In the genomic region with DNA sequence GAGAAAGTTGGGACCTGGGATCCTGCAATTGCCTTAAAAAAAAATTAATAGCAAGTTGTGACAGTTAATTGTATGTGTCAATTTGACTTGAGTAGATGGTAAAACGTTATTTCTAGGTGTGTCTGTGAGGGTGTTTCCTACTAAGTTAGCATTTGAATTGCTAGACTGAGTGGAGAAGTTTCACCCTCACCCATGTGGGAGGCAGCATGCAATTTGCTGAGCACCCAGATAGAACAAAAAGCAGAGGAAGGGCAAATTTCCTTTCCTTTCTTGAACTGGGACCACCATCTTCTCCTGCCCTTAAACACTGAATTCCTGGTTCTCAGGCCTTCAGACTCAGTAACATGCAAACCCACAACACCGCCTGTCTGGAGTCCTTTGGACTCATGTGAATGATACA, we compare ENCODE assay signal across 17 cellular contexts.
"Had no signal": no experiment of that assay in that cellular context is flagged by ENCODE, and none has a peak within 500 bp of the region (broad histone marks: within the 10 kb centered on the region; RNA-seq: fewer than 3 reads in every experiment).

No MANE protein-coding gene starts in this region.

- DNase-seq: colonic mucosa; cortex of kidney; dermis blood vessel endothelial cell; dorsolateral prefrontal cortex; effector CD4-positive, alpha-beta T cell; effector CD8-positive, alpha-beta T cell; effector memory CD4-positive, alpha-beta T cell; effector memory CD8-positive, alpha-beta T cell; endodermal cell; erythroblast; esophagus squamous epithelium; foreskin fibroblast; foreskin keratinocyte; gastrocnemius medialis; glutamatergic neuron; heart left ventricle; heart right ventricle had no signal
